Comparison of ENCODE assay signal across 1 cellular context in the genomic region with DNA sequence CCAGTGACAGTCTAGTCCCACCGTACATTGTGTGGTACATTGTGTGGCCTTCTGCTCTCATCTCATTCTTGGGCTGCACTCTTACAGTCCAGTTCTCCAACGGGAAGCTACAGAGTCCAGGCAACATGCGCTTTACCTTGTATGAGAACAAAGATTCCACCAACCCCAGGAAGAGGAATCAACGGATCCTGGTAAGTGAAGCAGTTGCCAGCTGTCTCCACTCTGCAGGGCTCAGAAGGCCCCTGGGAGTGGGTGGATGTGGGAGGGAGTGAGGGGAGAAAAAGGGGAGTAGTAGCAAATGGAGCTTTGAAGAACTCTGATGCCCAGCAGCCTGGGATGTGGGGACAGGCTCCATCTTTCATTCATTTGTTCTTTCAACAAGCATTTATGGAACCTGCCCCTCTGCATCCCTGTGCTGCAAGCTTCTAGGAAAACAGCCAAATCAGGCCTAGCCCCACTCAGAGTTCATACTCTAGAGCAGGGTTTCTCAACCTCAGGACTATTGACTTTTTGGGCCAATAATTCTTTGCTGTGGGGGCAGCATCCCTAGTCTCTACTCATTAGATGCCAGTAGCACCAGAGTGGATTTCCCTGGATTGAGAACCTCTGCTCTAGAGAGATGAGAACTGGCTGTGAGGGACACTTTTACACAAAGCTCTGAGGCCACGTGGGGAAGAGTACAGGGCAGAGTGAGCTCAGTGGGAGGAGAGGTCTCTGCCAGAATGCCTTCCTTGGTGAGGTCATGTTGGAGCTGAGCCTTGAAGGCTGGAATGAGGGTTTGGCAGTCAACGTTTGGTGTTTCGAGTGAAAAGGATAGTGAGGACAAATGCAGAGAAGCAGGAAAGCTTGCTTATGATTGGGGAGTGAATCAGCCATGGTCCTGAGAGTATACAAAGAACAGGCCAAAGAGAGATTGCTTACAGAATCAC.
TF ChIP-seq lines count a peak whose summit lies in the region.

No MANE protein-coding gene starts in this region.

TF ChIP-seq in HEK293, 187 proteins besides CTCF, POLR2A, EP300 and RAD21 (continued from another document):
- TF ChIP-seq, protein P1, sequence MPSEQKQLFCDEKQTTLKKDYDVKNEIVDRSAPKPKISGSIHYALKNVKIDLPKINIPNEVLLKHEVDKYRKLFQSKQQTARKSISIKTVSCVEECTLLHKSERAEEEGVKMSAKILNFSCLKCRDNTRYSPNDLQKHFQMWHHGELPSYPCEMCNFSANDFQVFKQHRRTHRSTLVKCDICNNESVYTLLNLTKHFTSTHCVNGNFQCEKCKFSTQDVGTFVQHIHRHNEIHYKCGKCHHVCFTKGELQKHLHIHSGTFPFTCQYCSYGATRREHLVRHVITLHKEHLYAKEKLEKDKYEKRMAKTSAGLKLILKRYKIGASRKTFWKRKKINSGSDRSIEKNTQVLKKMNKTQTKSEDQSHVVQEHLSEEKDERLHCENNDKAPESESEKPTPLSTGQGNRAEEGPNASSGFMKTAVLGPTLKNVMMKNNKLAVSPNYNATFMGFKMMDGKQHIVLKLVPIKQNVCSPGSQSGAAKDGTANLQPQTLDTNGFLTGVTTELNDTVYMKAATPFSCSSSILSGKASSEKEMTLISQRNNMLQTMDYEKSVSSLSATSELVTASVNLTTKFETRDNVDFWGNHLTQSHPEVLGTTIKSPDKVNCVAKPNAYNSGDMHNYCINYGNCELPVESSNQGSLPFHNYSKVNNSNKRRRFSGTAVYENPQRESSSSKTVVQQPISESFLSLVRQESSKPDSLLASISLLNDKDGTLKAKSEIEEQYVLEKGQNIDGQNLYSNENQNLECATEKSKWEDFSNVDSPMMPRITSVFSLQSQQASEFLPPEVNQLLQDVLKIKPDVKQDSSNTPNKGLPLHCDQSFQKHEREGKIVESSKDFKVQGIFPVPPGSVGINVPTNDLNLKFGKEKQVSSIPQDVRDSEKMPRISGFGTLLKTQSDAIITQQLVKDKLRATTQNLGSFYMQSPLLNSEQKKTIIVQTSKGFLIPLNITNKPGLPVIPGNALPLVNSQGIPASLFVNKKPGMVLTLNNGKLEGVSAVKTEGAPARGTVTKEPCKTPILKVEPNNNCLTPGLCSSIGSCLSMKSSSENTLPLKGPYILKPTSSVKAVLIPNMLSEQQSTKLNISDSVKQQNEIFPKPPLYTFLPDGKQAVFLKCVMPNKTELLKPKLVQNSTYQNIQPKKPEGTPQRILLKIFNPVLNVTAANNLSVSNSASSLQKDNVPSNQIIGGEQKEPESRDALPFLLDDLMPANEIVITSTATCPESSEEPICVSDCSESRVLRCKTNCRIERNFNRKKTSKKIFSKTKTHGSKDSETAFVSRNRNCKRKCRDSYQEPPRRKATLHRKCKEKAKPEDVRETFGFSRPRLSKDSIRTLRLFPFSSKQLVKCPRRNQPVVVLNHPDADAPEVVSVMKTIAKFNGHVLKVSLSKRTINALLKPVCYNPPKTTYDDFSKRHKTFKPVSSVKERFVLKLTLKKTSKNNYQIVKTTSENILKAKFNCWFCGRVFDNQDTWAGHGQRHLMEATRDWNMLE (tag by site-specific recombination; conservative IDR thresholded peaks at IDR 0.05; ENCODE audit: low read depth) = no peak
- TF ChIP-seq ZNF324 (tag by site-specific recombination; IDR thresholded peaks at IDR 0.05) (no peak), ZNF202 (tag by site-specific recombination; IDR thresholded peaks at IDR 0.05; ENCODE audit: borderline replicate concordance) (no peak), GLIS1 (tag by site-specific recombination; IDR thresholded peaks at IDR 0.05) (0 out of 2 replicates have a peak, but pooled peaks have one; percentile 18), ZNF341 (tag by site-specific recombination; IDR thresholded peaks at IDR 0.05; ENCODE audit: low read depth) (peak; percentile 78), ZBTB7A (tag by site-specific recombination; IDR thresholded peaks at IDR 0.05; ENCODE audit: low read depth) (no peak)
